In the genomic region with DNA sequence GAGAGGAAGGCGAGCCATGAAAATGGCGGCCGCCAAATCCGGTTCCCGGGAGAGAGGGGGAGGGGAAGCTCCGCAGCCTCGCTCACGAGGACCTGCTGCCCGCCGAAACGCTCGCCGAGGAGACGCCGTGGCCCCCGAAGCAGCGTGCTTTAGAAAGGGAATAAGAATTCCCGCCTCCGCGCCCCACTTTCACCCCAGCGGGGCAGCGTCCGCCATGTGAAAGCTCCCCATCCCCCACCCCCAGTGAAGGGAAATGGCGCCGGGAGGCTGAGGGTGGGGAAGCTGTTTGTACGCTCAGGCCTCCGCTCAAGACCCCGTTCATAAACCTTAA, we compare ENCODE assay signal across 8 cellular contexts. TPM values are rescaled to one million over a fixed set of nuclear protein-coding genes. Genes with fewer than 3 reads are reported as not detected.
DNase-seq lines count a peak whose midpoint lies in the region; ATAC-seq, FAIRE-seq and TF ChIP-seq lines count a peak whose summit lies in the region.

No MANE protein-coding gene starts in this region.

- no peak for TF ChIP-seq CTCF in AG09309 (IDR thresholded peaks at IDR 0.05; ENCODE audit: control insufficient read depth, insufficient read depth, low read depth, low read length, missing control alignments)
- no peak for TF ChIP-seq CTCF in activated B cell treated with CpG ODN at 0.5 μM for 24 hours (IDR thresholded peaks at IDR 0.05)
- no peak for TF ChIP-seq CTCF in bronchial epithelial cell (IDR thresholded peaks at IDR 0.05; ENCODE audit: insufficient read depth, low read length, severe bottlenecking)

- H3K36me3 Mint-ChIP-seq in activated B cell treated with CpG ODN at 0.5 μM for 24 hours (ENCODE audit: low read depth), result peaks cover 68% of the 10 kb centered on the region

- CTCF ChIA-PET in activated B cell treated with CpG ODN at 0.5 μM for 24 hours (lab: Charles Lee), result interaction anchor here (0.8 to 6.3 kb wide), 8 partner anchors 13 to 305 kb away, joined by 3 to 123 read pairs (median 9); no protein-coding TSS in a partner anchor

- H3K27me3 Mint-ChIP-seq in activated B cell treated with CpG ODN at 0.5 μM for 24 hours, result no peaks in the 10 kb centered on the region

- H3K36me3 ChIP-seq in bronchial epithelial cell (ENCODE audit: control insufficient read depth, insufficient read depth, low read length), result peaks cover 9% of the 10 kb centered on the region

- ATAC-seq in GM19397 (IDR thresholded peaks at IDR 0.05; ENCODE audit: unreplicated experiment), result peak; percentile 8
- peak; percentile 12 for ATAC-seq in activated B cell treated with CpG ODN at 0.5 μM for 24 hours (ENCODE audit: low read depth)
- no peak for ATAC-seq in GM21529 (IDR thresholded peaks at IDR 0.05; ENCODE audit: unreplicated experiment)

- H3K9me3 Mint-ChIP-seq in activated B cell treated with CpG ODN at 0.5 μM for 24 hours, result no peaks in the 10 kb centered on the region

- peak overlapping the region; percentile 100 for H3K27ac Mint-ChIP-seq in activated B cell treated with CpG ODN at 0.5 μM for 24 hours

- POLR2A ChIA-PET in activated B cell treated with CpG ODN at 0.5 μM for 24 hours (lab: Charles Lee), result interaction anchor here (0.6 to 6.5 kb wide), 39 partner anchors 8 to 1966 kb away, joined by 3 to 110 read pairs (median 6); a partner anchor contains a TSS

- intact Hi-C loops in activated B cell treated with CpG ODN at 0.5 μM for 24 hours (cut with micrococcal nuclease), result loop anchor here (1.0 to 5.0 kb wide), 9 partner anchors 44 to 1953 kb away; a partner anchor contains a TSS

- H3K4me3 Mint-ChIP-seq in activated B cell treated with CpG ODN at 0.5 μM for 24 hours, result peak overlapping the region; percentile 99

- FAIRE-seq in bronchial epithelial cell (lab: Jason Lieb, UNC), result no peak

- DNase-seq in AG09309 (ENCODE audit: low read depth) (no peak), NCI-H1105 treated with DMSO at 0.1 percent for 48 hours (lab: John Stamatoyannopoulos, UW) (peak; percentile 71), activated B cell treated with CpG ODN at 0.5 μM for 24 hours (peak; percentile 72), bronchial epithelial cell (ENCODE audit: low read depth) (no peak), kidney tubule cell (ENCODE audit: low spot score) (peak; percentile 62)
- DNase-seq in stimulated activated CD4-positive, alpha-beta T cell treated with anti-CD3 and anti-CD28 coated beads, Interleukin-1b, Interleukin-23, amount 100 ng/mL, for 24 hours (ENCODE audit: low read depth in 4 of 4, low spot score in 1 of 4), result peak; percentile 63 to 68 (median 66)

- H3K4me3 ChIP-seq in AG09309 (ENCODE audit: control insufficient read depth, low read depth, low read length) (peak overlapping the region; percentile 92), bronchial epithelial cell (ENCODE audit: low read depth, low read length) (peak overlapping the region; percentile 99)

- no peaks in the 10 kb centered on the region for H3K27me3 ChIP-seq in bronchial epithelial cell (ENCODE audit: control insufficient read depth, insufficient read depth, low read length)

- H3K4me1 Mint-ChIP-seq in activated B cell treated with CpG ODN at 0.5 μM for 24 hours, result peaks cover 55% of the 10 kb centered on the region

RNA-seq across cellular contexts. Expression of a gene that starts 0.5 kb away (rescaled TPM):
- 618 and 634 TPM in 2 replicates for total RNA-seq in activated B cell treated with CpG ODN at 0.5 μM for 24 hours
- 62.7 and 107 TPM in 2 replicates for total RNA-seq in bronchial epithelial cell

RNA-seq across cellular contexts. Expression of a gene that starts 1.5 kb away (rescaled TPM):
- total RNA-seq in activated B cell treated with CpG ODN at 0.5 μM for 24 hours (123 and 125 TPM in 2 replicates), bronchial epithelial cell (52.9 and 87.7 TPM in 2 replicates)

RNA-seq across cellular contexts. Expression of a gene that starts 48.1 kb away (rescaled TPM):
- total RNA-seq in activated B cell treated with CpG ODN at 0.5 μM for 24 hours (2.7 and 3.0 TPM in 2 replicates), bronchial epithelial cell (5.8 and 6.4 TPM in 2 replicates)

Comparison
In these comparisons a context has a peak if more than half of its experiments do, and no peak if none do; other contexts are left out.
1. DNase-seq: peak in NCI-H1105 treated with DMSO at 0.1 percent for 48 hours (single experiment), activated B cell treated with CpG ODN at 0.5 μM for 24 hours (single experiment), kidney tubule cell (single experiment) and stimulated activated CD4-positive, alpha-beta T cell treated with anti-CD3 and anti-CD28 coated beads, Interleukin-1b, Interleukin-23, amount 100 ng/mL, for 24 hours (4 of 4); none in AG09309 (single experiment) and bronchial epithelial cell (single experiment).